In genomic region chr15:75921732-75922703, GRCh38 we compare ENCODE assay signal across 8 cellular contexts. TPM values are rescaled to one million over a fixed set of nuclear protein-coding genes. Genes with fewer than 3 reads are reported as not detected.
A peak's percentile ranks its signal among the peaks of the same experiment; 100 is the strongest.
DNase-seq lines count a peak whose midpoint lies in the region; ATAC-seq and FAIRE-seq lines count a peak whose summit lies in the region.

No MANE protein-coding gene starts in this region.

- DNase-seq in NOMO-1 treated with DMSO at 0.1 percent for 48 hours (lab: John Stamatoyannopoulos, UW; ENCODE audit: unreplicated experiment) = peak; percentile 27
- no peak for DNase-seq in NOMO-1 treated with dmso at 0.1 percent for 144 hours (lab: John Stamatoyannopoulos, UW; ENCODE audit: unreplicated experiment)
- peak; percentile 4 for DNase-seq in NCI-H146 treated with DMSO at 0.1 percent for 48 hours (lab: John Stamatoyannopoulos, UW; ENCODE audit: unreplicated experiment)
- no peak for DNase-seq in central memory CD8-positive, alpha-beta T cell (ENCODE audit: low spot score in 2 of 2)
- DNase-seq in myocyte (ENCODE audit: low read depth) = peak; percentile 60
- no peak for DNase-seq in urothelium cell line (ENCODE audit: low spot score)

- no peak for FAIRE-seq in urothelium cell line (lab: Jason Lieb, UNC)

- H3K4me3 Mint-ChIP-seq in central memory CD8-positive, alpha-beta T cell = no peak overlapping the region

- H3K27me3 Mint-ChIP-seq in central memory CD8-positive, alpha-beta T cell = no peaks in the 10 kb centered on the region

- peak overlapping the region; percentile 4 for H3K27ac Mint-ChIP-seq in central memory CD8-positive, alpha-beta T cell (ENCODE audit: low read depth)

- H3K4me1 Mint-ChIP-seq in central memory CD8-positive, alpha-beta T cell = peaks cover 35% of the 10 kb centered on the region

- ATAC-seq in central memory CD8-positive, alpha-beta T cell (replicated peaks; ENCODE audit: extremely low read depth, poor library complexity, severe bottlenecking) = no peak
- ATAC-seq in HG03342 (IDR thresholded peaks at IDR 0.05; ENCODE audit: unreplicated experiment) = no peak
- ATAC-seq in GM19395 (IDR thresholded peaks at IDR 0.05; ENCODE audit: unreplicated experiment) = no peak

- H3K36me3 Mint-ChIP-seq in central memory CD8-positive, alpha-beta T cell (ENCODE audit: insufficient read depth) = peaks cover 24% of the 10 kb centered on the region

- H3K9me3 Mint-ChIP-seq in central memory CD8-positive, alpha-beta T cell = no peaks in the 10 kb centered on the region

RNA-seq across cellular contexts. Expression of gene FBXO22, which starts 18.3 kb away (rescaled TPM):
- 25.1 and 34.4 TPM in 2 replicates for total RNA-seq in myocyte
- polyA plus RNA-seq in myocyte (2012) = 38.5 TPM

Comparison
In these comparisons a context has a peak if more than half of its experiments do, and no peak if none do; other contexts are left out.
1. DNase-seq: peak in NOMO-1 treated with DMSO at 0.1 percent for 48 hours (single experiment), NCI-H146 treated with DMSO at 0.1 percent for 48 hours (single experiment) and myocyte (single experiment); none in NOMO-1 treated with dmso at 0.1 percent for 144 hours (single experiment), central memory CD8-positive, alpha-beta T cell (0 of 2) and urothelium cell line (single experiment).